Comparison of ENCODE assay signal across 8 cellular contexts in the genomic region with DNA sequence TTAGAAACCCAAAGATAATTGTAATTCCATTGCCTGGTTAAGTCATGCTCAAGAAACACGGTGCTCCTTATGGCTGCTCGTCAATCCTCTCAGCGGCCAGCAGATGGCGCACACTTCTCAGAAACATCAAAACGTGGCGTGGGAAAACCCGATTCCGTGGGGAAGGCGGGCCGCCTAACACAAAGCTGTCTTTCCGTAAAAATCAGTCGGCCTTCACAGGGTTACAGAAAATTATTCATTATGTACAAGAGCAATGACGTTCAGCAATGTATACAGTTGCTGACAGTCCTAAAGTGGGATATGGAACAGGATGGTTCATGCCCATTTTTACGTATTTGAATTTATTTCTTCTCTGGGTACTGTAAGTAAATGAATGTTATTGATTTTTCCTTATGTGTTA.
DNase-seq lines count a peak whose midpoint lies in the region; ATAC-seq, FAIRE-seq and TF ChIP-seq lines count a peak whose summit lies in the region.

No MANE protein-coding gene starts in this region.

- H3K27ac ChIP-seq in GM23338 (ENCODE audit: low read depth) = no peak overlapping the region

- H3K36me3 Mint-ChIP-seq in GM23338 (ENCODE audit: low read depth) = no peaks in the 10 kb centered on the region

- no peaks in the 10 kb centered on the region for H3F3A ChIP-seq in GM23338 (replicated peaks; ENCODE audit: low read depth)

- no peak for TF ChIP-seq POLR2A in NB4 (IDR thresholded peaks at IDR 0.05; ENCODE audit: extremely low read depth, insufficient read length)

- no peaks in the 10 kb centered on the region for H3K4me1 Mint-ChIP-seq in GM23338

- H3K36me3 ChIP-seq in GM23338 (ENCODE audit: insufficient read depth) = no peaks in the 10 kb centered on the region

- peaks cover 4% of the 10 kb centered on the region for H3K27me3 Mint-ChIP-seq in GM23338 (ENCODE audit: insufficient read depth, low read depth, poor library complexity)

- H4K20me1 ChIP-seq in GM23338 (replicated peaks; ENCODE audit: insufficient read depth) = no peaks in the 10 kb centered on the region

- no peaks in the 10 kb centered on the region for H3K27me3 ChIP-seq in GM23338 (ENCODE audit: insufficient read depth)

- no peaks in the 10 kb centered on the region for H3K9me2 ChIP-seq in GM23338 (ENCODE audit: insufficient read depth)

- no peaks in the 10 kb centered on the region for H3K79me2 ChIP-seq in GM23338 (replicated peaks; ENCODE audit: insufficient read depth)

- peak overlapping the region; percentile 48 for H3K4me2 ChIP-seq in GM23338

- no peak overlapping the region for H3K27ac Mint-ChIP-seq in GM23338

- TF ChIP-seq CTCF in GM23338 (conservative IDR thresholded peaks at IDR 0.05; ENCODE audit: low read depth in 2 of 2) (peak; percentile 94 to 98), NB4 (IDR thresholded peaks at IDR 0.05; ENCODE audit: low read depth, low read length) (peak; percentile 77)

- ATAC-seq in GM23338 = peak; percentile 64
- no peak for ATAC-seq in GM21367 (IDR thresholded peaks at IDR 0.05; ENCODE audit: unreplicated experiment)

- peak overlapping the region; percentile 63 for H3K4me3 Mint-ChIP-seq in GM23338

- FAIRE-seq in TTC549 (lab: Jason Lieb, UNC) = peak; percentile 55

- peak overlapping the region; percentile 33 for H3K4me3 ChIP-seq in GM23338
- H3K4me3 ChIP-seq in NB4 (ENCODE audit: low read depth, low read length) = peak overlapping the region; percentile 34

- H2AFZ ChIP-seq in GM23338 = peak overlapping the region; percentile 1; the same call in 1 of the 2 replicates

- no peaks in the 10 kb centered on the region for H3K4me1 ChIP-seq in GM23338 (ENCODE audit: insufficient read depth)

- in situ Hi-C loops in T47D (cut with HindIII; ENCODE audit: low pct_unique_long_range_greater_than_20kb, low sequenced_read_pairs) = no loop called here

- H3K9me3 Mint-ChIP-seq in GM23338 = no peaks in the 10 kb centered on the region

- DNase-seq in ELR (ENCODE audit: low read depth) = peak; percentile 75
- peak; percentile 71 for DNase-seq in GM23338 (ENCODE audit: low spot score)
- peak; percentile 81 for DNase-seq in NB4 (ENCODE audit: low read depth)
- DNase-seq in T47D (ENCODE audit: low read depth in 1 of 2, low spot score in 1 of 2) = peak; percentile 71 to 87
- peak; percentile 59 for DNase-seq in iPS-NIHi7 (ENCODE audit: extremely low spot score)
- peak; percentile 24 to 48 (median 45) for DNase-seq in stimulated activated CD4-positive, alpha-beta T cell treated with anti-CD3 and anti-CD28 coated beads, Interleukin-12 subunit alpha, Interleukin-12 subunit beta, amount 100 ng/mL, for 48 hours (ENCODE audit: low read depth in 2 of 3, low spot score in 1 of 3)

TF ChIP-seq in GM23338, 12 proteins besides CTCF, POLR2A, EP300 and RAD21:
- TF ChIP-seq ZNF114 (CRISPR knock-in tag; IDR thresholded peaks at IDR 0.05) (no peak), EZH2 (IDR thresholded peaks at IDR 0.05; ENCODE audit: low read depth, unreplicated experiment) (no peak), STAT1 (IDR thresholded peaks at IDR 0.05; ENCODE audit: unreplicated experiment) (no peak), EZH2phosphoT487 (IDR thresholded peaks at IDR 0.05; ENCODE audit: unreplicated experiment) (no peak), ZNF331 (CRISPR knock-in tag; IDR thresholded peaks at IDR 0.05; ENCODE audit: low read depth) (no peak), REST (IDR thresholded peaks at IDR 0.05; ENCODE audit: unreplicated experiment) (no peak), CREB1 (CRISPR knock-in tag; IDR thresholded peaks at IDR 0.05; ENCODE audit: low read depth) (no peak), NANOG (IDR thresholded peaks at IDR 0.05; ENCODE audit: borderline replicate concordance) (no peak), JUNB (IDR thresholded peaks at IDR 0.05; ENCODE audit: unreplicated experiment) (no peak)
